15 cellular contexts compared by ENCODE assay signal in genomic region chr3:135908225-135908624, GRCh38. TPM values are rescaled to one million over a fixed set of nuclear protein-coding genes. Genes with fewer than 3 reads are reported as not detected.
DNase-seq lines count a peak whose midpoint lies in the region; ATAC-seq and TF ChIP-seq lines count a peak whose summit lies in the region.
"Had no signal": no experiment of that assay in that cellular context is flagged by ENCODE, and none has a peak within 500 bp of the region (broad histone marks: within the 10 kb centered on the region; RNA-seq: fewer than 3 reads in every experiment).

No MANE protein-coding gene starts in this region.

- intact Hi-C loops in esophagus muscularis mucosa (cut with DNase I) = no loop called here
- intact Hi-C loops in upper lobe of right lung (cut with DNase I) = no loop called here

- H3K27ac ChIP-seq in esophagus muscularis mucosa (replicated peaks in 1 of 4) (no peak overlapping the region), upper lobe of right lung (no peak overlapping the region)
- H3K27ac ChIP-seq: tibial artery had no signal

- TF ChIP-seq POLR2A in esophagus muscularis mucosa (IDR thresholded peaks at IDR 0.05; ENCODE audit: low read depth) = no peak

- DNase-seq in DMS53 (lab: John Stamatoyannopoulos, UW) = peak; percentile 27
- DNase-seq in DMS53 treated with DMSO at 0.1 percent for 48 hours (lab: John Stamatoyannopoulos, UW; ENCODE audit: unreplicated experiment) = no peak
- peak; percentile 88 for DNase-seq in RPMI7951 (ENCODE audit: low read depth)
- DNase-seq in esophagus muscularis mucosa (ENCODE audit: extremely low spot score) = peak; percentile 47
- DNase-seq in upper lobe of right lung = no peak
- no peak for DNase-seq in NCI-H345 (lab: John Stamatoyannopoulos, UW)
- DNase-seq in medulla oblongata (ENCODE audit: extremely low spot score) = no peak
- DNase-seq: 8988T, activated gamma-delta T cell treated with Interleukin-2 at 50 U/mL for 16 hours, anterior cingulate cortex, NCI-H226, nucleus accumbens, tibial artery had no signal

- ATAC-seq in upper lobe of right lung = peak; percentile 42
- ATAC-seq in SK-N-SH treated with all-trans-retinoic acid at 6 μM for 48 hours = no peak

- 95% methylated on average over 7 of the region's 7 CpGs for WGBS in esophagus muscularis mucosa

- TF ChIP-seq EP300 in esophagus muscularis mucosa (IDR thresholded peaks at IDR 0.05) = no peak

- no peaks in the 10 kb centered on the region for H3K27me3 ChIP-seq in esophagus muscularis mucosa
- no peaks in the 10 kb centered on the region for H3K27me3 ChIP-seq in upper lobe of right lung

- H3K4me3 ChIP-seq in esophagus muscularis mucosa = no peak overlapping the region
- H3K4me3 ChIP-seq in upper lobe of right lung = no peak overlapping the region
- H3K4me3 ChIP-seq: HAP-1, tibial artery had no signal

- H3K4me1 ChIP-seq in esophagus muscularis mucosa = no peaks in the 10 kb centered on the region
- H3K4me1 ChIP-seq in upper lobe of right lung = no peaks in the 10 kb centered on the region
- H3K4me1 ChIP-seq: HAP-1, tibial artery had no signal

- no peak for TF ChIP-seq CTCF in esophagus muscularis mucosa (IDR thresholded peaks at IDR 0.05)
- no peak for TF ChIP-seq CTCF in upper lobe of right lung (IDR thresholded peaks at IDR 0.05)

- H3K9me3 ChIP-seq in esophagus muscularis mucosa = no peaks in the 10 kb centered on the region
- no peaks in the 10 kb centered on the region for H3K9me3 ChIP-seq in upper lobe of right lung
- H3K9me3 ChIP-seq: HAP-1, tibial artery had no signal

- H3K36me3 ChIP-seq in esophagus muscularis mucosa (no peaks in the 10 kb centered on the region), upper lobe of right lung (no peaks in the 10 kb centered on the region)
- H3K36me3 ChIP-seq: HAP-1, tibial artery had no signal

TF ChIP-seq in SK-N-SH treated with all-trans-retinoic acid at 6 μM for 48 hours, 23 proteins besides CTCF, POLR2A, EP300 and RAD21:
- no peak for TF ChIP-seq ISL1 (CRISPR knock-in tag; IDR thresholded peaks at IDR 0.05)
- TF ChIP-seq ZNF70 (CRISPR knock-in tag; IDR thresholded peaks at IDR 0.05) = no peak
- no peak for TF ChIP-seq CSRNP3 (CRISPR knock-in tag; IDR thresholded peaks at IDR 0.05)
- no peak for TF ChIP-seq BACH2 (CRISPR knock-in tag; IDR thresholded peaks at IDR 0.05; ENCODE audit: borderline replicate concordance)
- TF ChIP-seq SNAI2 (CRISPR knock-in tag; IDR thresholded peaks at IDR 0.05) = no peak
- TF ChIP-seq ZNF8 (CRISPR knock-in tag; IDR thresholded peaks at IDR 0.05) = no peak
- no peak for TF ChIP-seq TOX (CRISPR knock-in tag; IDR thresholded peaks at IDR 0.05; ENCODE audit: borderline replicate concordance)
- TF ChIP-seq ARNTL (CRISPR knock-in tag; IDR thresholded peaks at IDR 0.05; ENCODE audit: borderline replicate concordance, low read depth) = no peak
- TF ChIP-seq ZNF565 (CRISPR knock-in tag; conservative IDR thresholded peaks at IDR 0.05; ENCODE audit: low read depth) = no peak
- no peak for TF ChIP-seq CSDC2 (CRISPR knock-in tag; IDR thresholded peaks at IDR 0.05)
- no peak for TF ChIP-seq CREB5 (CRISPR knock-in tag; IDR thresholded peaks at IDR 0.05; ENCODE audit: low read depth)
- no peak for TF ChIP-seq TSHZ2 (CRISPR knock-in tag; IDR thresholded peaks at IDR 0.05)
- TF ChIP-seq ESRRG (CRISPR knock-in tag; IDR thresholded peaks at IDR 0.05) = no peak
- TF ChIP-seq ZFP3 (CRISPR knock-in tag; IDR thresholded peaks at IDR 0.05) = no peak
- TF ChIP-seq GLIS3 (CRISPR knock-in tag; IDR thresholded peaks at IDR 0.05) = no peak
- no peak for TF ChIP-seq OSR1 (CRISPR knock-in tag; IDR thresholded peaks at IDR 0.05)

RNA-seq across cellular contexts. Expression of gene PPP2R3A, which starts 57.3 kb away (rescaled TPM):
- total RNA-seq in RPMI7951 (2014; rRNA removed; shearing (Covaris generic)) = 14.7 and 15.1 TPM in 2 replicates
- total RNA-seq in esophagus muscularis mucosa (10 to 100 TPM; 19.4 to 28.9 (median 26.3) TPM), upper lobe of right lung (7.4 TPM)

Comparison
In these comparisons a context has a peak if more than half of its experiments do, and no peak if none do; other contexts are left out.
1. DNase-seq: peak in DMS53 (single experiment), RPMI7951 (single experiment) and esophagus muscularis mucosa (single experiment); none in DMS53 treated with DMSO at 0.1 percent for 48 hours (single experiment), upper lobe of right lung (single experiment), NCI-H345 (single experiment) and medulla oblongata (single experiment).